In genomic region chr3:108863799-108864135, GRCh38 we compare ENCODE assay signal across 23 cellular contexts. TPM values are rescaled to one million over a fixed set of nuclear protein-coding genes. Genes with fewer than 3 reads are reported as not detected.
DNase-seq lines count a peak whose midpoint lies in the region; ATAC-seq, FAIRE-seq and TF ChIP-seq lines count a peak whose summit lies in the region.
"Had no signal": no experiment of that assay in that cellular context is flagged by ENCODE, and none has a peak within 500 bp of the region (broad histone marks: within the 10 kb centered on the region; RNA-seq: fewer than 3 reads in every experiment).

No MANE protein-coding gene starts in this region.

- H3K79me2 ChIP-seq in OCI-LY3 (ENCODE audit: low read length), result no peaks in the 10 kb centered on the region

- no peaks in the 10 kb centered on the region for H3K27me3 Mint-ChIP-seq in CD4-positive, CD25-positive, alpha-beta regulatory T cell
- H3K27me3 Mint-ChIP-seq in activated naive CD8-positive, alpha-beta T cell treated with anti-CD3 and anti-CD28 coated beads for 36 hours, result no peaks in the 10 kb centered on the region
- no peaks in the 10 kb centered on the region for H3K27me3 Mint-ChIP-seq in natural killer cell (ENCODE audit: low read depth in 2 of 2)
- H3K27me3 Mint-ChIP-seq: type B pancreatic cell had no signal

- peaks cover 0 to 7% (median 2%) of the 10 kb centered on the region in 7 donors for H3K9me3 Mint-ChIP-seq in CD4-positive, CD25-positive, alpha-beta regulatory T cell
- peaks cover 15% of the 10 kb centered on the region for H3K9me3 Mint-ChIP-seq in activated naive CD8-positive, alpha-beta T cell treated with anti-CD3 and anti-CD28 coated beads for 36 hours
- no peaks in the 10 kb centered on the region for H3K9me3 Mint-ChIP-seq in natural killer cell

- no peak for FAIRE-seq in RCC 7860 (lab: Jason Lieb, UNC)
- FAIRE-seq: kidney had no signal

- no peaks in the 10 kb centered on the region for H4K20me1 ChIP-seq in OCI-LY3 (ENCODE audit: insufficient read depth, low read length)

- no peak overlapping the region for H3K4me3 ChIP-seq in CD4-positive, CD25-positive, alpha-beta regulatory T cell (ENCODE audit: low read depth, low read length)
- no peak overlapping the region for H3K4me3 ChIP-seq in OCI-LY3 (ENCODE audit: low read length)
- H3K4me3 ChIP-seq: gastroesophageal sphincter had no signal

- peaks cover 37% of the 10 kb centered on the region for H3K36me3 Mint-ChIP-seq in CD4-positive, CD25-positive, alpha-beta regulatory T cell
- peaks cover 26% of the 10 kb centered on the region for H3K36me3 Mint-ChIP-seq in activated naive CD8-positive, alpha-beta T cell treated with anti-CD3 and anti-CD28 coated beads for 36 hours
- H3K36me3 Mint-ChIP-seq in natural killer cell, result no peaks in the 10 kb centered on the region
- H3K36me3 Mint-ChIP-seq: type B pancreatic cell had no signal

- peak; percentile 49 for DNase-seq in A172 (ENCODE audit: low spot score)
- DNase-seq in CD4-positive, CD25-positive, alpha-beta regulatory T cell, result no peak
- DNase-seq in activated naive CD8-positive, alpha-beta T cell treated with anti-CD3 and anti-CD28 coated beads for 36 hours, result no peak
- no peak for DNase-seq in activated gamma-delta T cell treated with Interleukin-2 at 50 U/mL for 16 hours
- no peak for DNase-seq in natural killer cell
- no peak for DNase-seq in RCC 7860 (ENCODE audit: low spot score)
- DNase-seq: activated T-cell treated with anti-CD3 and anti-CD28 coated beads, Interleukin-2, amount 50 U/mL, for 1 hour; amniotic stem cell; caudate nucleus; erythroblast; HFFc6; kidney; NCI-H2171; NCI-H526 treated with DMSO at 0.1 percent for 48 hours; occipital lobe; Right ventricle myocardium superior; stimulated activated CD4-positive, alpha-beta T cell treated with anti-CD3 and anti-CD28 coated beads, Interleukin-4, amount 100 ng/mL, for 1 hour had no signal

- H3K27ac ChIP-seq in CD4-positive, CD25-positive, alpha-beta regulatory T cell (ENCODE audit: insufficient read depth, low read length, poor library complexity, severe bottlenecking), result peak overlapping the region; percentile 62
- no peak overlapping the region for H3K27ac ChIP-seq in OCI-LY3 (ENCODE audit: low read length)
- H3K27ac ChIP-seq: gastroesophageal sphincter had no signal

- H3K4me1 ChIP-seq in CD4-positive, CD25-positive, alpha-beta regulatory T cell (ENCODE audit: control insufficient read depth, insufficient read depth, low read length, poor library complexity, severe bottlenecking), result peaks cover 28% of the 10 kb centered on the region
- H3K4me1 ChIP-seq in OCI-LY3 (ENCODE audit: low read length), result peaks cover 5% of the 10 kb centered on the region
- H3K4me1 ChIP-seq: gastroesophageal sphincter had no signal

- peak overlapping the region in 2 of 3 donors; percentile 89 to 98 for H3K27ac Mint-ChIP-seq in CD4-positive, CD25-positive, alpha-beta regulatory T cell
- peak overlapping the region; percentile 100 for H3K27ac Mint-ChIP-seq in activated naive CD8-positive, alpha-beta T cell treated with anti-CD3 and anti-CD28 coated beads for 36 hours
- no peak overlapping the region for H3K27ac Mint-ChIP-seq in natural killer cell
- H3K27ac Mint-ChIP-seq: HFFc6, type B pancreatic cell had no signal

- peak overlapping the region; percentile 56; the same call in 1 of the 2 replicates for H2AFZ ChIP-seq in OCI-LY3 (ENCODE audit: low read depth, low read length)

- TF ChIP-seq CTCF in OCI-LY3 (IDR thresholded peaks at IDR 0.05; ENCODE audit: low read depth, low read length), result no peak
- no peak for TF ChIP-seq CTCF in natural killer cell (IDR thresholded peaks at IDR 0.05)

- ATAC-seq in CD4-positive, CD25-positive, alpha-beta regulatory T cell (ENCODE audit: low read depth in 2 of 2), result no peak
- ATAC-seq in natural killer cell (no peak), GM18873 (IDR thresholded peaks at IDR 0.05; ENCODE audit: low FRiP score, unreplicated experiment) (no peak)
- ATAC-seq: gastroesophageal sphincter had no signal

- H3K27me3 ChIP-seq in CD4-positive, CD25-positive, alpha-beta regulatory T cell (ENCODE audit: control insufficient read depth, insufficient read depth, low read length), result no peaks in the 10 kb centered on the region
- H3K27me3 ChIP-seq in OCI-LY3 (ENCODE audit: low read depth, low read length), result no peaks in the 10 kb centered on the region
- H3K27me3 ChIP-seq: gastroesophageal sphincter had no signal

- peaks cover 10 to 47% (median 33%) of the 10 kb centered on the region in 4 donors for H3K4me1 Mint-ChIP-seq in CD4-positive, CD25-positive, alpha-beta regulatory T cell
- H3K4me1 Mint-ChIP-seq in activated naive CD8-positive, alpha-beta T cell treated with anti-CD3 and anti-CD28 coated beads for 36 hours, result peaks cover 29% of the 10 kb centered on the region
- peaks cover 6 to 12% of the 10 kb centered on the region in 2 donors for H3K4me1 Mint-ChIP-seq in natural killer cell

- intact Hi-C loops in natural killer cell (cut with micrococcal nuclease), result no loop called here

- peaks cover 6% of the 10 kb centered on the region for H3K36me3 ChIP-seq in CD4-positive, CD25-positive, alpha-beta regulatory T cell (ENCODE audit: control insufficient read depth, insufficient read depth, low read length)
- no peaks in the 10 kb centered on the region for H3K36me3 ChIP-seq in OCI-LY3 (replicated peaks; ENCODE audit: low read depth, low read length)
- H3K36me3 ChIP-seq: gastroesophageal sphincter had no signal

- H3K9me3 ChIP-seq in CD4-positive, CD25-positive, alpha-beta regulatory T cell (ENCODE audit: control insufficient read depth in 2 of 2, low read length in 2 of 2), result peaks cover 0 to 8% of the 10 kb centered on the region in 2 experiments
- H3K9me3 ChIP-seq in OCI-LY3 (ENCODE audit: insufficient read depth, low read length), result no peaks in the 10 kb centered on the region
- H3K9me3 ChIP-seq: gastroesophageal sphincter had no signal

- H3K4me2 ChIP-seq in OCI-LY3 (ENCODE audit: low read length), result no peak overlapping the region

- H3K9ac ChIP-seq in OCI-LY3 (ENCODE audit: low read length), result no peak overlapping the region

- no peak overlapping the region for H3K4me3 Mint-ChIP-seq in CD4-positive, CD25-positive, alpha-beta regulatory T cell
- H3K4me3 Mint-ChIP-seq in activated naive CD8-positive, alpha-beta T cell treated with anti-CD3 and anti-CD28 coated beads for 36 hours, result no peak overlapping the region
- no peak overlapping the region for H3K4me3 Mint-ChIP-seq in natural killer cell
- H3K4me3 Mint-ChIP-seq: HFFc6, type B pancreatic cell had no signal

RNA-seq across cellular contexts. Expression of gene TRAT1, which starts 41.2 kb away (rescaled TPM):
- total RNA-seq in A172 (2014; rRNA removed; shearing (Covaris generic)), result not detected in 2 replicates
- total RNA-seq in CD4-positive, CD25-positive, alpha-beta regulatory T cell, result 85.0 TPM
- 100 to 1,000 TPM; 120 to 167 (median 142) TPM for polyA plus RNA-seq in CD4-positive, CD25-positive, alpha-beta regulatory T cell
- total RNA-seq in activated naive CD8-positive, alpha-beta T cell treated with anti-CD3 and anti-CD28 coated beads for 36 hours, result 10 to 100 TPM; 12.3 to 15.2 TPM
- total RNA-seq in natural killer cell, result 1 to 10 TPM; 1.6 to 9.1 (median 2.4) TPM
- total RNA-seq: HFFc6, lung microvascular endothelial cell, occipital lobe, renal cortical epithelial cell, Right ventricle myocardium superior had no signal

Comparison
In these comparisons a context has a peak if more than half of its experiments do, and no peak if none do; other contexts are left out.
1. H3K27ac Mint-ChIP-seq: peak in CD4-positive, CD25-positive, alpha-beta regulatory T cell (2 of 3) and activated naive CD8-positive, alpha-beta T cell treated with anti-CD3 and anti-CD28 coated beads for 36 hours (single experiment); none in natural killer cell (0 of 2).